Comparison of ENCODE assay signal across 16 cellular contexts in genomic region chr2:112607680-112608438, GRCh38. TPM values are rescaled to one million over a fixed set of nuclear protein-coding genes. Genes with fewer than 3 reads are reported as not detected.
DNase-seq lines count a peak whose midpoint lies in the region; ATAC-seq and TF ChIP-seq lines count a peak whose summit lies in the region.
"Had no signal": no experiment of that assay in that cellular context is flagged by ENCODE, and none has a peak within 500 bp of the region (broad histone marks: within the 10 kb centered on the region; RNA-seq: fewer than 3 reads in every experiment).

No MANE protein-coding gene starts in this region.

- H3K4me2 ChIP-seq in mammary epithelial cell (ENCODE audit: insufficient read depth, low read depth, low read length): no peak overlapping the region

- no peaks in the 10 kb centered on the region for H3K4me1 ChIP-seq in mammary epithelial cell (ENCODE audit: insufficient read depth, low read length)
- H3K4me1 ChIP-seq: Caco-2, HAP-1 had no signal

- no peak overlapping the region for H3K4me3 ChIP-seq in mammary epithelial cell (replicated peaks in 1 of 3; ENCODE audit: insufficient read depth in 1 of 3, low read depth in 2 of 3, low read length in 3 of 3)
- H3K4me3 ChIP-seq: HAP-1 had no signal

- no peak for TF ChIP-seq CTCF in mammary epithelial cell (conservative IDR thresholded peaks at IDR 0.05 in 1 of 2, IDR thresholded peaks at IDR 0.05 in 1 of 2; ENCODE audit: extremely low read depth in 1 of 2, insufficient read depth in 1 of 2, low read depth in 1 of 2, low read length in 2 of 2)

- H3K27ac ChIP-seq in mammary epithelial cell (ENCODE audit: insufficient read depth, low read depth, low read length): no peak overlapping the region

- no peaks in the 10 kb centered on the region for H3K36me3 ChIP-seq in mammary epithelial cell (ENCODE audit: insufficient read depth, low read length)
- H3K36me3 ChIP-seq: HAP-1 had no signal

- DNase-seq in cardiac septum (ENCODE audit: low spot score) (peak; percentile 1), Right ventricle myocardium superior (no peak), mammary epithelial cell (peak; percentile 61), mesenteric fat pad (ENCODE audit: low spot score) (peak; percentile 11), DMS153 (lab: John Stamatoyannopoulos, UW) (no peak), A172 (ENCODE audit: low spot score) (no peak), GDM1 (lab: John Stamatoyannopoulos, UW) (no peak)
- DNase-seq: Caco-2; CD4-positive, CD25-positive, alpha-beta regulatory T cell; DMS79 treated with DMSO at 0.1 percent for 48 hours; NCI-H1436; NCI-H2081; NCI-H345; NCI-H69 had no signal

- H3K9me3 ChIP-seq in mammary epithelial cell (replicated peaks; ENCODE audit: insufficient read depth, low read length): no peaks in the 10 kb centered on the region
- H3K9me3 ChIP-seq: Caco-2, HAP-1 had no signal

- no peaks in the 10 kb centered on the region for H3K27me3 ChIP-seq in mammary epithelial cell (ENCODE audit: insufficient read depth, low read length)

- no peaks in the 10 kb centered on the region for H4K20me1 ChIP-seq in mammary epithelial cell (ENCODE audit: insufficient read depth, low read length)

- CTCF ChIA-PET in mammary epithelial cell (lab: Charles Lee; ENCODE audit: low non-redundant PET): interaction anchor here (0.9 kb wide), 1 partner anchor 206 kb away, joined by 4 read pairs; no protein-coding TSS in a partner anchor

- no TSS peak for BruUV-seq in mammary epithelial cell (replicated peaks; lab: Mats Ljungman, UMichigan)

- ATAC-seq in Right ventricle myocardium superior (ENCODE audit: poor library complexity) (no peak), HG02642 (IDR thresholded peaks at IDR 0.05; ENCODE audit: poor library complexity, unreplicated experiment) (no peak)

- 75% methylated on average over 8 of the region's 8 CpGs for WGBS in mammary epithelial cell (ENCODE audit: low coverage, missing lambda C conversion rate)

- H3K79me2 ChIP-seq in mammary epithelial cell (ENCODE audit: insufficient read depth, low read length): no peaks in the 10 kb centered on the region

- no peak overlapping the region for H3K9ac ChIP-seq in mammary epithelial cell (ENCODE audit: insufficient read depth, low read length)

- dilution Hi-C loops in mammary epithelial cell (cut with HindIII; ENCODE audit: low sequenced_read_pairs): no loop called here

- in situ Hi-C loops in mammary epithelial cell (cut with MboI; ENCODE audit: low sequenced_read_pairs in 2 of 2): loop anchor here in 1 of 2 donors (10.0 kb wide), 1 partner anchor 117 kb away; the partner anchor contains the start of gene NT5DC4

- intact Hi-C loops in cardiac septum (cut with DNase I) (no loop called here), Right ventricle myocardium superior (cut with DNase I) (no loop called here), mammary epithelial cell (cut with micrococcal nuclease) (no loop called here)

- H2AFZ ChIP-seq in mammary epithelial cell (ENCODE audit: low read depth, low read length): no peak overlapping the region

RNA-seq across cellular contexts. Expression of gene CHCHD5, which starts 23.4 kb away (rescaled TPM):
- total RNA-seq in cardiac septum: 24.9 TPM
- 18.7 TPM for total RNA-seq in Right ventricle myocardium superior
- 10 to 100 TPM; 10.2 to 42.6 TPM for total RNA-seq in mammary epithelial cell
- polyA plus RNA-seq in mammary epithelial cell: 32.6 TPM
- 19.7 TPM for polyA minus RNA-seq in mammary epithelial cell
- 21.0 TPM for total RNA-seq in mesenteric fat pad
- 19.9 and 23.5 TPM in 2 replicates for total RNA-seq in A172 (2014; rRNA removed; shearing (Covaris generic))

RNA-seq across cellular contexts. Expression of gene SLC20A1, which starts 37.9 kb away (rescaled TPM):
- total RNA-seq in cardiac septum: 26.1 TPM
- 9.7 TPM for total RNA-seq in Right ventricle myocardium superior
- total RNA-seq in mammary epithelial cell: 100 to 1,000 TPM; 227 to 533 TPM
- 441 TPM for polyA plus RNA-seq in mammary epithelial cell
- polyA minus RNA-seq in mammary epithelial cell: 761 TPM
- 46.5 TPM for total RNA-seq in mesenteric fat pad
- total RNA-seq in A172 (2014; rRNA removed; shearing (Covaris generic)): 112 and 159 TPM in 2 replicates

Comparison
In these comparisons a context has a peak if more than half of its experiments do, and no peak if none do; other contexts are left out.
1. DNase-seq: peak in cardiac septum (single experiment), mammary epithelial cell (single experiment) and mesenteric fat pad (single experiment); none in Right ventricle myocardium superior (single experiment), DMS153 (single experiment), A172 (single experiment) and GDM1 (single experiment).